ENCODE assay signal across 29 cellular contexts in genomic region chr14:28895389-28895788, GRCh38.
"Had no signal": no experiment of that assay in that cellular context is flagged by ENCODE, and none has a peak within 500 bp of the region (broad histone marks: within the 10 kb centered on the region; RNA-seq: fewer than 3 reads in every experiment).

No MANE protein-coding gene starts in this region.

- H3K27ac Mint-ChIP-seq: stimulated activated effector memory CD8-positive, alpha-beta T cell treated with anti-CD3 and anti-CD28 coated beads, Interleukin-12 subunit alpha, Interleukin-12 subunit beta, amount 100 ng/mL, for 72 hours; stimulated activated memory B cell treated with anti-CD40 and anti-IgM and Interleukin-4, amounts not matched to agents 10 μg/mL and 1 μg/mL and 100 μg/mL, for 72 hours; stimulated activated naive B cell treated with anti-CD40 and anti-IgM and Interleukin-4, amounts not matched to agents 10 μg/mL and 1 μg/mL and 100 μg/mL, for 72 hours; stimulated activated naive CD8-positive, alpha-beta T cell treated with anti-CD3 and anti-CD28 coated beads, Interleukin-15, amount 100 ng/mL, for 72 hours; stimulated activated naive CD8-positive, alpha-beta T cell treated with anti-CD3 and anti-CD28 coated beads, Interleukin-15, Interleukin-2, amounts not matched to agents 100 ng/mL and 50 ng/mL, for 24 hours; type B pancreatic cell had no signal

- FAIRE-seq: urothelium cell line had no signal

- H3K27me3 ChIP-seq: stomach, suprapubic skin, testis, thyroid gland, tibial artery, tibial nerve, transverse colon, upper lobe of left lung, upper lobe of right lung, uterus, vagina had no signal

- H3K4me1 ChIP-seq: stomach, suprapubic skin, testis, thyroid gland, tibial artery, tibial nerve, transverse colon, upper lobe of left lung, upper lobe of right lung, uterus, vagina had no signal

- H3K9me3 Mint-ChIP-seq: stimulated activated effector memory CD8-positive, alpha-beta T cell treated with anti-CD3 and anti-CD28 coated beads, Interleukin-12 subunit alpha, Interleukin-12 subunit beta, amount 100 ng/mL, for 72 hours; stimulated activated memory B cell treated with anti-CD40 and anti-IgM and Interleukin-4, amounts not matched to agents 10 μg/mL and 1 μg/mL and 100 μg/mL, for 72 hours; stimulated activated naive B cell treated with anti-CD40 and anti-IgM and Interleukin-4, amounts not matched to agents 10 μg/mL and 1 μg/mL and 100 μg/mL, for 72 hours; stimulated activated naive CD8-positive, alpha-beta T cell treated with anti-CD3 and anti-CD28 coated beads, Interleukin-15, amount 100 ng/mL, for 72 hours; type B pancreatic cell had no signal

- DNase-seq: stimulated activated CD4-positive, alpha-beta T cell treated with anti-CD3 and anti-CD28 coated beads, Interleukin-2, amount 100 ng/mL, for 48 hours; stimulated activated CD4-positive, alpha-beta T cell treated with anti-CD3 and anti-CD28 coated beads, Interleukin-4, amount 100 ng/mL, for 1 hour; stimulated activated CD4-positive, alpha-beta T cell treated with anti-CD3 and anti-CD28 coated beads, Interleukin-4, amount 100 ng/mL, for 24 hours; stimulated activated CD4-positive, alpha-beta T cell treated with anti-CD3 and anti-CD28 coated beads, Interleukin-4, amount 100 ng/mL, for 4 hours; stimulated activated CD8-positive, alpha-beta memory T cell treated with anti-CD3 and anti-CD28 coated beads, Interleukin-4, amount 100 ng/mL, for 48 hours; stimulated activated naive B cell treated with anti-CD40 and anti-IgM and Interleukin-4, amounts not matched to agents 10 μg/mL and 1 μg/mL and 100 μg/mL, for 72 hours; stimulated activated naive CD4-positive, alpha-beta T cell; stimulated activated naive CD4-positive, alpha-beta T cell treated with Interleukin-2 at 50 U/mL for 16 hours; stimulated activated naive CD8-positive, alpha-beta T cell treated with anti-CD3 and anti-CD28 coated beads, Interleukin-15, amount 100 ng/mL, for 72 hours; stimulated activated naive CD8-positive, alpha-beta T cell treated with anti-CD3 and anti-CD28 coated beads, Interleukin-15, Interleukin-2, amounts not matched to agents 100 U/mL and 50 U/mL, for 24 hours; stomach; substantia nigra; testis; thyroid gland; tibial artery; transverse colon; trophoblast cell; upper lobe of left lung; upper lobe of right lung; uterus had no signal

- H3K4me3 Mint-ChIP-seq: stimulated activated effector memory CD8-positive, alpha-beta T cell treated with anti-CD3 and anti-CD28 coated beads, Interleukin-12 subunit alpha, Interleukin-12 subunit beta, amount 100 ng/mL, for 72 hours; stimulated activated memory B cell treated with anti-CD40 and anti-IgM and Interleukin-4, amounts not matched to agents 10 μg/mL and 1 μg/mL and 100 μg/mL, for 72 hours; stimulated activated naive B cell treated with anti-CD40 and anti-IgM and Interleukin-4, amounts not matched to agents 10 μg/mL and 1 μg/mL and 100 μg/mL, for 72 hours; stimulated activated naive CD8-positive, alpha-beta T cell treated with anti-CD3 and anti-CD28 coated beads, Interleukin-15, amount 100 ng/mL, for 72 hours; stimulated activated naive CD8-positive, alpha-beta T cell treated with anti-CD3 and anti-CD28 coated beads, Interleukin-15, Interleukin-2, amounts not matched to agents 100 ng/mL and 50 ng/mL, for 24 hours; type B pancreatic cell had no signal

- H3K36me3 Mint-ChIP-seq: stimulated activated effector memory CD8-positive, alpha-beta T cell treated with anti-CD3 and anti-CD28 coated beads, Interleukin-12 subunit alpha, Interleukin-12 subunit beta, amount 100 ng/mL, for 72 hours; stimulated activated memory B cell treated with anti-CD40 and anti-IgM and Interleukin-4, amounts not matched to agents 10 μg/mL and 1 μg/mL and 100 μg/mL, for 72 hours; stimulated activated naive B cell treated with anti-CD40 and anti-IgM and Interleukin-4, amounts not matched to agents 10 μg/mL and 1 μg/mL and 100 μg/mL, for 72 hours; type B pancreatic cell had no signal

- H3K27me3 Mint-ChIP-seq: stimulated activated memory B cell treated with anti-CD40 and anti-IgM and Interleukin-4, amounts not matched to agents 10 μg/mL and 1 μg/mL and 100 μg/mL, for 72 hours; stimulated activated naive B cell treated with anti-CD40 and anti-IgM and Interleukin-4, amounts not matched to agents 10 μg/mL and 1 μg/mL and 100 μg/mL, for 72 hours; stimulated activated naive CD8-positive, alpha-beta T cell treated with anti-CD3 and anti-CD28 coated beads, Interleukin-15, amount 100 ng/mL, for 72 hours; stimulated activated naive CD8-positive, alpha-beta T cell treated with anti-CD3 and anti-CD28 coated beads, Interleukin-15, Interleukin-2, amounts not matched to agents 100 ng/mL and 50 ng/mL, for 24 hours; type B pancreatic cell had no signal

- H3K36me3 ChIP-seq: stomach, suprapubic skin, thoracic aorta, thyroid gland, tibial artery, tibial nerve, transverse colon, upper lobe of left lung, upper lobe of right lung, uterus, vagina had no signal

- H3K4me1 Mint-ChIP-seq: stimulated activated effector memory CD8-positive, alpha-beta T cell treated with anti-CD3 and anti-CD28 coated beads, Interleukin-12 subunit alpha, Interleukin-12 subunit beta, amount 100 ng/mL, for 72 hours; stimulated activated memory B cell treated with anti-CD40 and anti-IgM and Interleukin-4, amounts not matched to agents 10 μg/mL and 1 μg/mL and 100 μg/mL, for 72 hours; stimulated activated naive B cell treated with anti-CD40 and anti-IgM and Interleukin-4, amounts not matched to agents 10 μg/mL and 1 μg/mL and 100 μg/mL, for 72 hours; stimulated activated naive CD8-positive, alpha-beta T cell treated with anti-CD3 and anti-CD28 coated beads, Interleukin-15, amount 100 ng/mL, for 72 hours had no signal

- H3K9me3 ChIP-seq: stomach, suprapubic skin, testis, thoracic aorta, thyroid gland, tibial artery, tibial nerve, transverse colon, upper lobe of left lung, upper lobe of right lung, uterus, vagina had no signal

- H3K27ac ChIP-seq: stomach, suprapubic skin, testis, thoracic aorta, thyroid gland, tibial artery, tibial nerve, transverse colon, upper lobe of left lung, upper lobe of right lung, uterus, vagina had no signal

- H3K4me3 ChIP-seq: stomach, suprapubic skin, testis, thoracic aorta, thyroid gland, tibial artery, tibial nerve, transverse colon, upper lobe of left lung, upper lobe of right lung, uterus, vagina had no signal

- ATAC-seq: stimulated activated effector memory CD8-positive, alpha-beta T cell treated with anti-CD3 and anti-CD28 coated beads, Interleukin-12 subunit alpha, Interleukin-12 subunit beta, amount 100 ng/mL, for 72 hours; stimulated activated memory B cell treated with anti-CD40 and anti-IgM and Interleukin-4, amounts not matched to agents 10 μg/mL and 1 μg/mL and 100 μg/mL, for 72 hours; stimulated activated naive B cell treated with anti-CD40 and anti-IgM and Interleukin-4, amounts not matched to agents 10 μg/mL and 1 μg/mL and 100 μg/mL, for 72 hours; stimulated activated naive CD8-positive, alpha-beta T cell treated with anti-CD3 and anti-CD28 coated beads, Interleukin-15, amount 100 ng/mL, for 72 hours; stimulated activated naive CD8-positive, alpha-beta T cell treated with anti-CD3 and anti-CD28 coated beads, Interleukin-15, Interleukin-2, amounts not matched to agents 100 U/mL and 50 U/mL, for 24 hours; upper lobe of right lung had no signal
